Comparison of ENCODE assay signal across 1 cellular context in genomic region chr7:45138433-45139267, GRCh38.
TF ChIP-seq lines count a peak whose summit lies in the region.

No MANE protein-coding gene starts in this region.

TF ChIP-seq in K562, 482 proteins besides CTCF, POLR2A, EP300 and RAD21 (continued from another document and continues in another):
- no peak for TF ChIP-seq CHD7 (IDR thresholded peaks at IDR 0.05; ENCODE audit: low read depth, low read length)
- TF ChIP-seq ZNF589 (CRISPR knock-in tag; IDR thresholded peaks at IDR 0.05; ENCODE audit: low read depth), result no peak
- TF ChIP-seq IRF9 (tag; IDR thresholded peaks at IDR 0.05), result no peak
- TF ChIP-seq SOX6 (IDR thresholded peaks at IDR 0.05), result peak; percentile 22; the same call in 1 of the 2 replicates
- 0 out of 2 replicates have a peak, but pooled peaks have one; percentile 18 for TF ChIP-seq SMAD3 (CRISPR knock-in tag; conservative IDR thresholded peaks at IDR 0.05)
- no peak for TF ChIP-seq SAFB (IDR thresholded peaks at IDR 0.05; ENCODE audit: borderline replicate concordance, low read depth, low read length)
- TF ChIP-seq ARID1B (IDR thresholded peaks at IDR 0.05), result peak; percentile 80
- TF ChIP-seq NR3C1 (CRISPR knock-in tag; IDR thresholded peaks at IDR 0.05), result no peak
- TF ChIP-seq NFRKB (IDR thresholded peaks at IDR 0.05; ENCODE audit: low read depth), result peak; percentile 47
- no peak for TF ChIP-seq ZNF184 (CRISPR knock-in tag; IDR thresholded peaks at IDR 0.05)
- TF ChIP-seq ZNF146 (CRISPR knock-in tag; IDR thresholded peaks at IDR 0.05; ENCODE audit: unreplicated experiment), result no peak
- TF ChIP-seq HSF4 (CRISPR knock-in tag; IDR thresholded peaks at IDR 0.05; ENCODE audit: borderline replicate concordance), result no peak
- no peak for TF ChIP-seq ZNF717 (CRISPR knock-in tag; IDR thresholded peaks at IDR 0.05)
- TF ChIP-seq C11orf30 (IDR thresholded peaks at IDR 0.05; ENCODE audit: low read depth), result peak; percentile 66
- no peak for TF ChIP-seq ZNF395 (CRISPR knock-in tag; IDR thresholded peaks at IDR 0.05)
- peak in 1 of 2 experiments; percentile 41; a peak in 1 of 4 replicates for TF ChIP-seq KDM1A (IDR thresholded peaks at IDR 0.05)
- TF ChIP-seq NR2C1 (IDR thresholded peaks at IDR 0.05), result no peak
- no peak for TF ChIP-seq NR2C1 (tag; IDR thresholded peaks at IDR 0.05)
- TF ChIP-seq FOXM1 (IDR thresholded peaks at IDR 0.05; ENCODE audit: low read depth), result no peak
- no peak for TF ChIP-seq FOXM1 (CRISPR knock-in tag; IDR thresholded peaks at IDR 0.05; ENCODE audit: low read depth)
- no peak for TF ChIP-seq MBD1 (CRISPR knock-in tag; IDR thresholded peaks at IDR 0.05)
- TF ChIP-seq ZSCAN32 (CRISPR knock-in tag; IDR thresholded peaks at IDR 0.05), result no peak
- no peak for TF ChIP-seq CEBPB (tag; IDR thresholded peaks at IDR 0.05)
- TF ChIP-seq HCFC1 (IDR thresholded peaks at IDR 0.05; ENCODE audit: low read depth, low read length), result no peak
- TF ChIP-seq ZNF511 (CRISPR knock-in tag; IDR thresholded peaks at IDR 0.05), result no peak
- no peak for TF ChIP-seq NFYB (IDR thresholded peaks at IDR 0.05; ENCODE audit: extremely low read depth, insufficient read length)
- TF ChIP-seq ZNF134 (CRISPR knock-in tag; conservative IDR thresholded peaks at IDR 0.05), result no peak
- TF ChIP-seq HNRNPLL (IDR thresholded peaks at IDR 0.05; ENCODE audit: low read depth, low read length, poor library complexity, severe bottlenecking), result no peak
- TF ChIP-seq MYC (IDR thresholded peaks at IDR 0.05; ENCODE audit: low read depth, low read length), result no peak
- no peak for TF ChIP-seq MYC (CRISPR knock-in tag; IDR thresholded peaks at IDR 0.05; ENCODE audit: borderline replicate concordance, low read depth)
- no peak for TF ChIP-seq CCAR2 (IDR thresholded peaks at IDR 0.05; ENCODE audit: low read depth, low read length)
- peak; percentile 15 for TF ChIP-seq DACH1 (IDR thresholded peaks at IDR 0.05; ENCODE audit: partially characterized antibody)
- no peak for TF ChIP-seq CUX1 (CRISPR knock-in tag; IDR thresholded peaks at IDR 0.05)
- TF ChIP-seq STAT5A (IDR thresholded peaks at IDR 0.05; ENCODE audit: borderline replicate concordance, low read length), result no peak
- no peak for TF ChIP-seq SRSF1 (IDR thresholded peaks at IDR 0.05; ENCODE audit: low read depth, low read length)
- 0 out of 2 replicates have a peak, but pooled peaks have one; percentile 36 for TF ChIP-seq SMARCE1 (IDR thresholded peaks at IDR 0.05)
- TF ChIP-seq COPS2 (conservative IDR thresholded peaks at IDR 0.05), result no peak
